In genomic region chr6:10403385-10404106, GRCh38 we compare ENCODE assay signal across 8 cellular contexts. TPM values are rescaled to one million over a fixed set of nuclear protein-coding genes. Genes with fewer than 3 reads are reported as not detected.
DNase-seq lines count a peak whose midpoint lies in the region; ATAC-seq and TF ChIP-seq lines count a peak whose summit lies in the region.

No MANE protein-coding gene starts in this region.

- peaks cover 57% of the 10 kb centered on the region for H3K27me3 Mint-ChIP-seq in activated B cell treated with CpG ODN at 0.5 μM for 24 hours

- H3K27ac Mint-ChIP-seq in activated B cell treated with CpG ODN at 0.5 μM for 24 hours, result peak overlapping the region; percentile 18

- DNase-seq in activated B cell treated with CpG ODN at 0.5 μM for 24 hours (no peak), iPS DF 6.9 (ENCODE audit: low read depth, low spot score) (no peak), NCI-H2227 treated with DMSO at 0.1 percent for 48 hours (lab: John Stamatoyannopoulos, UW) (no peak)
- no peak for DNase-seq in stimulated activated naive CD8-positive, alpha-beta T cell treated with anti-CD3 and anti-CD28 coated beads, Interleukin-15, Interleukin-2, amounts not matched to agents 100 U/mL and 50 U/mL, for 24 hours
- DNase-seq in stimulated activated CD8-positive, alpha-beta memory T cell treated with anti-CD3 and anti-CD28 coated beads, Interleukin-4, amount 100 ng/mL, for 48 hours, result no peak

- H3K27ac ChIP-seq in C4-2B (peak overlapping the region; percentile 98), iPS DF 6.9 (ENCODE audit: low read length) (no peak overlapping the region)

- H3K4me1 Mint-ChIP-seq in activated B cell treated with CpG ODN at 0.5 μM for 24 hours, result peaks cover 12% of the 10 kb centered on the region

- H3K36me3 ChIP-seq in iPS DF 6.9 (ENCODE audit: control insufficient read depth, insufficient read depth, low read length), result no peaks in the 10 kb centered on the region

- intact Hi-C loops in activated B cell treated with CpG ODN at 0.5 μM for 24 hours (cut with micrococcal nuclease), result loop anchor here (1.0 to 5.0 kb wide), 6 partner anchors 9 to 1969 kb away; partner anchors contain the start of genes C6orf52, MAK, PAK1IP1 and SLC35B3

- peaks cover 48% of the 10 kb centered on the region for H3K27me3 ChIP-seq in iPS DF 6.9 (ENCODE audit: control insufficient read depth, insufficient read depth, low read length)

- WGBS in iPS DF 6.9 (ENCODE audit: insufficient coverage, insufficient read length), result no CpG with 5 or more reads among the region's 16 CpGs

- H3K4me3 ChIP-seq in iPS DF 6.9 (ENCODE audit: low read length), result peak overlapping the region; percentile 10; the same call in 1 of the 2 replicates

- no peaks in the 10 kb centered on the region for H3K36me3 Mint-ChIP-seq in activated B cell treated with CpG ODN at 0.5 μM for 24 hours (ENCODE audit: low read depth)

- H3K9me3 Mint-ChIP-seq in activated B cell treated with CpG ODN at 0.5 μM for 24 hours, result peaks cover 12% of the 10 kb centered on the region

- TF ChIP-seq CTCF in C4-2B (conservative IDR thresholded peaks at IDR 0.05), result no peak
- TF ChIP-seq CTCF in activated B cell treated with CpG ODN at 0.5 μM for 24 hours (IDR thresholded peaks at IDR 0.05), result no peak

- CTCF ChIA-PET in activated B cell treated with CpG ODN at 0.5 μM for 24 hours (lab: Charles Lee), result no interaction called here

- peak overlapping the region; percentile 78 for H3K4me3 Mint-ChIP-seq in activated B cell treated with CpG ODN at 0.5 μM for 24 hours

- H3K4me1 ChIP-seq in iPS DF 6.9 (ENCODE audit: control insufficient read depth, insufficient read depth, low read length), result peaks cover 1% of the 10 kb centered on the region; the same call in 1 of the 2 replicates

- H3K9me3 ChIP-seq in iPS DF 6.9 (ENCODE audit: control insufficient read depth, insufficient read depth, low read length), result no peaks in the 10 kb centered on the region

- ATAC-seq in GM19351 (IDR thresholded peaks at IDR 0.05; ENCODE audit: unreplicated experiment), result peak; percentile 30
- ATAC-seq in HG03354 (IDR thresholded peaks at IDR 0.05; ENCODE audit: poor library complexity, severe bottlenecking, unreplicated experiment), result peak; percentile 25
- ATAC-seq in activated B cell treated with CpG ODN at 0.5 μM for 24 hours (ENCODE audit: low read depth), result no peak
- peak; percentile 5 for ATAC-seq in stimulated activated naive CD8-positive, alpha-beta T cell treated with anti-CD3 and anti-CD28 coated beads, Interleukin-15, Interleukin-2, amounts not matched to agents 100 U/mL and 50 U/mL, for 24 hours

- POLR2A ChIA-PET in activated B cell treated with CpG ODN at 0.5 μM for 24 hours (lab: Charles Lee), result interaction anchor here (1.4 kb wide), 1 partner anchor 15 kb away, joined by 3 read pairs; no protein-coding TSS in a partner anchor

RNA-seq across cellular contexts. Expression of gene TFAP2A, which starts 11.3 kb away (rescaled TPM):
- total RNA-seq in activated B cell treated with CpG ODN at 0.5 μM for 24 hours, result not detected in 2 replicates
